In genomic region chr1:31637915-31638673, GRCh38 we compare ENCODE assay signal across 15 cellular contexts. TPM values are rescaled to one million over a fixed set of nuclear protein-coding genes. Genes with fewer than 3 reads are reported as not detected.
A peak's percentile ranks its signal among the peaks of the same experiment; 100 is the strongest.
DNase-seq lines count a peak whose midpoint lies in the region; ATAC-seq, FAIRE-seq and TF ChIP-seq lines count a peak whose summit lies in the region.
"Had no signal": no experiment of that assay in that cellular context is flagged by ENCODE, and none has a peak within 500 bp of the region (broad histone marks: within the 10 kb centered on the region; RNA-seq: fewer than 3 reads in every experiment).

No MANE protein-coding gene starts in this region.

- CTCF ChIA-PET in activated CD8-positive, alpha-beta memory T cell treated with anti-CD3 and anti-CD28 coated beads, Interleukin-2, amount 10 ng/mL, durations not matched to agents 7 days and 5 days (lab: Charles Lee), result interaction anchor here (1.1 to 4.1 kb wide), 3 partner anchors 9 to 72 kb away, joined by 4 to 13 read pairs (median 10); no protein-coding TSS in a partner anchor

- no peak overlapping the region for H2AFZ ChIP-seq in astrocyte (ENCODE audit: low read depth, low read length)

- H4K20me1 ChIP-seq in astrocyte (ENCODE audit: insufficient read depth, low read length), result peaks cover 82% of the 10 kb centered on the region

- ATAC-seq in activated CD8-positive, alpha-beta memory T cell treated with anti-CD3 and anti-CD28 coated beads, Interleukin-2, amount 10 ng/mL, durations not matched to agents 7 days and 5 days, result no peak
- ATAC-seq in GM19452 (IDR thresholded peaks at IDR 0.05; ENCODE audit: unreplicated experiment), result no peak
- no peak for ATAC-seq in HG03135 (IDR thresholded peaks at IDR 0.05; ENCODE audit: unreplicated experiment)
- ATAC-seq: activated CD8-positive, alpha-beta T cell treated with anti-CD3 and anti-CD28 coated beads for 36 hours had no signal

- H3K27ac ChIP-seq in astrocyte (ENCODE audit: low read depth, low read length), result no peak overlapping the region

- H3K9ac ChIP-seq in astrocyte (ENCODE audit: low read length), result no peak overlapping the region

- H3K36me3 ChIP-seq in astrocyte (ENCODE audit: insufficient read depth, low read length), result peaks cover 8% of the 10 kb centered on the region

- no peak for DNase-seq in activated naive CD4-positive, alpha-beta T cell treated with anti-CD3 and anti-CD28 coated beads, Interleukin-2, amount 50 U/mL, for 16 hours
- no peak for DNase-seq in astrocyte (ENCODE audit: low read depth)
- DNase-seq in mesothelial cell of epicardium (ENCODE audit: low spot score in 2 of 2, unreplicated experiment in 2 of 2), result no peak
- DNase-seq in type B pancreatic cell (ENCODE audit: extremely low spot score, unreplicated experiment), result no peak
- DNase-seq in activated CD8-positive, alpha-beta memory T cell treated with anti-CD3 and anti-CD28 coated beads, Interleukin-2, amount 10 ng/mL, durations not matched to agents 7 days and 5 days, result no peak
- DNase-seq: activated CD8-positive, alpha-beta T cell treated with anti-CD3 and anti-CD28 coated beads for 36 hours; activated gamma-delta T cell; NCI-H1092 treated with DMSO at 0.1 percent for 48 hours; NCI-H748 treated with DMSO at 0.1 percent for 48 hours; occipital lobe; SHP77 treated with DMSO at 0.1 percent for 48 hours had no signal

- no peak overlapping the region for H3K27ac Mint-ChIP-seq in activated naive CD4-positive, alpha-beta T cell treated with anti-CD3 and anti-CD28 coated beads, Interleukin-2, amount 50 U/mL, for 24 hours
- peak overlapping the region; percentile 72 for H3K27ac Mint-ChIP-seq in astrocyte (ENCODE audit: unreplicated experiment)
- peak overlapping the region; percentile 52 for H3K27ac Mint-ChIP-seq in mesothelial cell of epicardium
- H3K27ac Mint-ChIP-seq in type B pancreatic cell, result peak overlapping the region; percentile 66
- H3K27ac Mint-ChIP-seq in activated CD8-positive, alpha-beta memory T cell treated with anti-CD3 and anti-CD28 coated beads, Interleukin-2, amount 10 ng/mL, durations not matched to agents 7 days and 5 days, result no peak overlapping the region
- H3K27ac Mint-ChIP-seq: activated CD8-positive, alpha-beta T cell treated with anti-CD3 and anti-CD28 coated beads for 36 hours; IgD-negative memory B cell had no signal

- H3K9me3 ChIP-seq in astrocyte (ENCODE audit: insufficient read depth, low read depth, low read length), result no peaks in the 10 kb centered on the region

- H3K4me1 ChIP-seq in astrocyte (ENCODE audit: insufficient read depth, low read length), result peaks cover 11% of the 10 kb centered on the region

- H3K9me3 Mint-ChIP-seq in activated naive CD4-positive, alpha-beta T cell treated with anti-CD3 and anti-CD28 coated beads, Interleukin-2, amount 50 U/mL, for 24 hours, result no peaks in the 10 kb centered on the region
- H3K9me3 Mint-ChIP-seq in astrocyte (ENCODE audit: unreplicated experiment) (no peaks in the 10 kb centered on the region), mesothelial cell of epicardium (no peaks in the 10 kb centered on the region), type B pancreatic cell (no peaks in the 10 kb centered on the region)
- H3K9me3 Mint-ChIP-seq in activated CD8-positive, alpha-beta memory T cell treated with anti-CD3 and anti-CD28 coated beads, Interleukin-2, amount 10 ng/mL, durations not matched to agents 7 days and 5 days (ENCODE audit: low read depth), result no peaks in the 10 kb centered on the region
- H3K9me3 Mint-ChIP-seq: activated CD8-positive, alpha-beta T cell treated with anti-CD3 and anti-CD28 coated beads for 36 hours; IgD-negative memory B cell had no signal

- peaks cover 8% of the 10 kb centered on the region for H3K4me1 Mint-ChIP-seq in activated naive CD4-positive, alpha-beta T cell treated with anti-CD3 and anti-CD28 coated beads, Interleukin-2, amount 50 U/mL, for 24 hours
- peaks cover 36% of the 10 kb centered on the region for H3K4me1 Mint-ChIP-seq in astrocyte (ENCODE audit: low read depth, unreplicated experiment)
- H3K4me1 Mint-ChIP-seq in mesothelial cell of epicardium, result peaks cover 11% of the 10 kb centered on the region
- H3K4me1 Mint-ChIP-seq in type B pancreatic cell (ENCODE audit: unreplicated experiment), result peaks cover 16% of the 10 kb centered on the region
- H3K4me1 Mint-ChIP-seq in activated CD8-positive, alpha-beta memory T cell treated with anti-CD3 and anti-CD28 coated beads, Interleukin-2, amount 10 ng/mL, durations not matched to agents 7 days and 5 days, result peaks cover 18% of the 10 kb centered on the region

- no peaks in the 10 kb centered on the region for H3K36me3 Mint-ChIP-seq in activated naive CD4-positive, alpha-beta T cell treated with anti-CD3 and anti-CD28 coated beads, Interleukin-2, amount 50 U/mL, for 24 hours
- peaks cover 4% of the 10 kb centered on the region for H3K36me3 Mint-ChIP-seq in astrocyte (ENCODE audit: low read depth, unreplicated experiment)
- H3K36me3 Mint-ChIP-seq in mesothelial cell of epicardium, result no peaks in the 10 kb centered on the region
- no peaks in the 10 kb centered on the region for H3K36me3 Mint-ChIP-seq in type B pancreatic cell
- no peaks in the 10 kb centered on the region for H3K36me3 Mint-ChIP-seq in activated CD8-positive, alpha-beta memory T cell treated with anti-CD3 and anti-CD28 coated beads, Interleukin-2, amount 10 ng/mL, durations not matched to agents 7 days and 5 days
- H3K36me3 Mint-ChIP-seq: IgD-negative memory B cell had no signal

- peak overlapping the region; percentile 0 for H3K4me3 Mint-ChIP-seq in activated naive CD4-positive, alpha-beta T cell treated with anti-CD3 and anti-CD28 coated beads, Interleukin-2, amount 50 U/mL, for 24 hours
- no peak overlapping the region for H3K4me3 Mint-ChIP-seq in astrocyte (ENCODE audit: unreplicated experiment)
- H3K4me3 Mint-ChIP-seq in mesothelial cell of epicardium, result no peak overlapping the region
- H3K4me3 Mint-ChIP-seq in type B pancreatic cell, result no peak overlapping the region
- H3K4me3 Mint-ChIP-seq in activated CD8-positive, alpha-beta memory T cell treated with anti-CD3 and anti-CD28 coated beads, Interleukin-2, amount 10 ng/mL, durations not matched to agents 7 days and 5 days, result no peak overlapping the region
- H3K4me3 Mint-ChIP-seq: activated CD8-positive, alpha-beta T cell treated with anti-CD3 and anti-CD28 coated beads for 36 hours; IgD-negative memory B cell had no signal

- H3K79me2 ChIP-seq in astrocyte (ENCODE audit: insufficient read depth, low read length), result peaks cover 91% of the 10 kb centered on the region

- TF ChIP-seq CTCF in astrocyte (IDR thresholded peaks at IDR 0.05; ENCODE audit: insufficient read depth, low read depth, low read length), result no peak
- no peak for TF ChIP-seq CTCF in mesothelial cell of epicardium (IDR thresholded peaks at IDR 0.05; ENCODE audit: unreplicated experiment)
- no peak for TF ChIP-seq CTCF in type B pancreatic cell (conservative IDR thresholded peaks at IDR 0.05)

- H3K27me3 Mint-ChIP-seq in activated naive CD4-positive, alpha-beta T cell treated with anti-CD3 and anti-CD28 coated beads, Interleukin-2, amount 50 U/mL, for 24 hours, result no peaks in the 10 kb centered on the region
- no peaks in the 10 kb centered on the region for H3K27me3 Mint-ChIP-seq in astrocyte (ENCODE audit: low read depth, unreplicated experiment)
- no peaks in the 10 kb centered on the region for H3K27me3 Mint-ChIP-seq in mesothelial cell of epicardium (ENCODE audit: low read depth)
- no peaks in the 10 kb centered on the region for H3K27me3 Mint-ChIP-seq in type B pancreatic cell
- H3K27me3 Mint-ChIP-seq in activated CD8-positive, alpha-beta memory T cell treated with anti-CD3 and anti-CD28 coated beads, Interleukin-2, amount 10 ng/mL, durations not matched to agents 7 days and 5 days, result no peaks in the 10 kb centered on the region
- H3K27me3 Mint-ChIP-seq: activated CD8-positive, alpha-beta T cell treated with anti-CD3 and anti-CD28 coated beads for 36 hours; IgD-negative memory B cell had no signal

- H3K27me3 ChIP-seq in astrocyte (ENCODE audit: insufficient read depth, low read length), result no peaks in the 10 kb centered on the region

- FAIRE-seq in astrocyte (lab: Jason Lieb, UNC), result no peak

- no peak overlapping the region for H3K4me2 ChIP-seq in astrocyte (ENCODE audit: low read length)

- H3K4me3 ChIP-seq in astrocyte (ENCODE audit: insufficient read depth, low read depth, low read length), result no peak overlapping the region

RNA-seq across cellular contexts. Expression of gene PEF1, which starts 6.6 kb away (rescaled TPM):
- total RNA-seq in astrocyte (56.3 and 57.9 TPM in 2 replicates), mesothelial cell of epicardium (42.6 to 43.8 TPM (median 43.8 TPM) in 3 replicates), type B pancreatic cell (ENCODE audit: low replicate concordance) (45.2 and 48.3 TPM in 2 replicates)
- 10 to 100 TPM; 45.9 to 47.1 TPM for total RNA-seq in activated CD8-positive, alpha-beta memory T cell treated with anti-CD3 and anti-CD28 coated beads, Interleukin-2, amount 10 ng/mL, durations not matched to agents 7 days and 5 days

RNA-seq across cellular contexts. Expression of gene HCRTR1, which starts 20.6 kb away (rescaled TPM):
- not detected in 2 replicates for total RNA-seq in astrocyte
- 0.71 to 1.1 TPM (median 0.98 TPM) in 3 replicates for total RNA-seq in mesothelial cell of epicardium
- total RNA-seq in type B pancreatic cell (ENCODE audit: low replicate concordance), result not detected in 2 replicates
- total RNA-seq in activated CD8-positive, alpha-beta memory T cell treated with anti-CD3 and anti-CD28 coated beads, Interleukin-2, amount 10 ng/mL, durations not matched to agents 7 days and 5 days, result not detected
- total RNA-seq: activated CD8-positive, alpha-beta T cell treated with anti-CD3 and anti-CD28 coated beads for 36 hours had no signal

Comparison
In these comparisons a context has a peak if more than half of its experiments do, and no peak if none do; other contexts are left out.
1. H3K27ac Mint-ChIP-seq: peak in astrocyte (single experiment), mesothelial cell of epicardium (single experiment) and type B pancreatic cell (single experiment); none in activated naive CD4-positive, alpha-beta T cell treated with anti-CD3 and anti-CD28 coated beads, Interleukin-2, amount 50 U/mL, for 24 hours (single experiment) and activated CD8-positive, alpha-beta memory T cell treated with anti-CD3 and anti-CD28 coated beads, Interleukin-2, amount 10 ng/mL, durations not matched to agents 7 days and 5 days (single experiment).